ENCODE assay signal across 16 cellular contexts in the genomic region with DNA sequence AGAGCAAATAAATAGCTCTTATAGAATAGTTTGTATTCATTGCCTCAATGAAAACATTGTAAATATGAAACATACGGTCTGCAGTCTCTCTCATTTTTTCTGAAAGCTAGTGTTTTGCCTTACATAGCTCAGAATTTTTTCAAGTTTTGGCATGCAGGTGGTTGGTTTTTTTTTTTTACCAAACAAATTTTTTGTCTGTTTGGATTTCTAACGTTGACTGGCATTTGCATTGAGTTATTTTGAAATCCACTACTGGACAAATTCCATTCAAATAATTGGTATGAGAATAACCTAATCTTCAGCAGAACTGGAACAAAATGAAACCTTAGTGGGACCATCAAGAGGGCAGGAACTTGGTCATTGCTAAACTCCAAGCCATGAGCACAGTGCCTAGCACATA.
DNase-seq lines count a peak whose midpoint lies in the region; ATAC-seq and TF ChIP-seq lines count a peak whose summit lies in the region.
"Had no signal": no experiment of that assay in that cellular context is flagged by ENCODE, and none has a peak within 500 bp of the region (broad histone marks: within the 10 kb centered on the region; RNA-seq: fewer than 3 reads in every experiment).

No MANE protein-coding gene starts in this region.

- H3K36me3 ChIP-seq in CD8-positive, alpha-beta T cell (ENCODE audit: insufficient read depth, low read length): peaks cover 8% of the 10 kb centered on the region
- peaks cover 7% of the 10 kb centered on the region for H3K36me3 ChIP-seq in adipocyte (ENCODE audit: control insufficient read depth, insufficient read depth, low read length, severe bottlenecking)

- TF ChIP-seq CTCF in CD8-positive, alpha-beta T cell (IDR thresholded peaks at IDR 0.05): no peak

- POLR2A ChIA-PET in CD8-positive, alpha-beta T cell (lab: Charles Lee): no interaction called here

- peaks cover 16% of the 10 kb centered on the region for H3K4me1 ChIP-seq in CD8-positive, alpha-beta T cell (ENCODE audit: insufficient read depth, low read length)
- H3K4me1 ChIP-seq in adipocyte (ENCODE audit: control insufficient read depth, insufficient read depth, low read length): peaks cover 10% of the 10 kb centered on the region

- no peak overlapping the region for H3K4me3 ChIP-seq in CD8-positive, alpha-beta T cell (ENCODE audit: low read depth, low read length)
- H3K4me3 ChIP-seq in adipocyte (ENCODE audit: low read length): no peak overlapping the region
- H3K4me3 ChIP-seq: GM12878 had no signal

- H3K27ac ChIP-seq in CD8-positive, alpha-beta T cell (ENCODE audit: low read depth, low read length): no peak overlapping the region
- H3K27ac ChIP-seq: C4-2B had no signal

- CTCF ChIA-PET in CD8-positive, alpha-beta T cell (lab: Charles Lee): no interaction called here

- H3K4me3 Mint-ChIP-seq in CD8-positive, alpha-beta T cell: no peak overlapping the region
- H3K4me3 Mint-ChIP-seq: CD4-positive, alpha-beta memory T cell; H9; IgD-negative memory B cell had no signal

- no peaks in the 10 kb centered on the region for H3K9me3 Mint-ChIP-seq in CD8-positive, alpha-beta T cell
- H3K9me3 Mint-ChIP-seq: CD4-positive, alpha-beta memory T cell; H9; IgD-negative memory B cell had no signal

- peaks cover 26% of the 10 kb centered on the region for H3K4me1 Mint-ChIP-seq in CD8-positive, alpha-beta T cell (ENCODE audit: low read depth)
- H3K4me1 Mint-ChIP-seq: H9 had no signal

- no peak for DNase-seq in CD8-positive, alpha-beta T cell
- DNase-seq in adipocyte (ENCODE audit: low read depth) (peak; percentile 64), fibroblast of peridontal ligament (ENCODE audit: extremely low read depth) (peak; percentile 30), glomerular visceral epithelial cell (ENCODE audit: extremely low spot score) (no peak)
- DNase-seq in effector CD4-positive, alpha-beta T cell: no peak
- no peak for DNase-seq in stimulated activated naive CD8-positive, alpha-beta T cell treated with anti-CD3 and anti-CD28 coated beads, Interleukin-15, Interleukin-2, amounts not matched to agents 100 U/mL and 50 U/mL, for 24 hours
- DNase-seq: AML-193; Calu3; CD4-positive, alpha-beta memory T cell; DMS79 treated with DMSO at 0.1 percent for 48 hours; EL; H9 had no signal

- H3K27me3 Mint-ChIP-seq in CD8-positive, alpha-beta T cell (ENCODE audit: low read depth): no peaks in the 10 kb centered on the region
- H3K27me3 Mint-ChIP-seq: CD4-positive, alpha-beta memory T cell; IgD-negative memory B cell had no signal

- no peaks in the 10 kb centered on the region for H3K27me3 ChIP-seq in CD8-positive, alpha-beta T cell (ENCODE audit: insufficient read depth, low read length)
- no peaks in the 10 kb centered on the region for H3K27me3 ChIP-seq in adipocyte (replicated peaks; ENCODE audit: control insufficient read depth, insufficient read depth, low read length)

- intact Hi-C loops in CD8-positive, alpha-beta T cell (cut with DNase I, micrococcal nuclease): loop anchor here in 1 of 2 experiments (10.0 kb wide), 1 partner anchor 579 kb away; no protein-coding TSS in a partner anchor

- no peak for ATAC-seq in CD8-positive, alpha-beta T cell
- no peak for ATAC-seq in stimulated activated naive CD8-positive, alpha-beta T cell treated with anti-CD3 and anti-CD28 coated beads, Interleukin-15, Interleukin-2, amounts not matched to agents 100 U/mL and 50 U/mL, for 24 hours
- ATAC-seq: GM12878, HepG2 had no signal

- peak overlapping the region; percentile 28 for H3K27ac Mint-ChIP-seq in CD8-positive, alpha-beta T cell
- H3K27ac Mint-ChIP-seq: H9, IgD-negative memory B cell had no signal

- H3K36me3 Mint-ChIP-seq in CD8-positive, alpha-beta T cell: peaks cover 55% of the 10 kb centered on the region

- H3K9ac ChIP-seq in adipocyte (ENCODE audit: low read length): no peak overlapping the region

- no peaks in the 10 kb centered on the region for H3K9me3 ChIP-seq in CD8-positive, alpha-beta T cell (ENCODE audit: low read length)
- H3K9me3 ChIP-seq in adipocyte (ENCODE audit: control insufficient read depth, low read length): no peaks in the 10 kb centered on the region

Comparison
In these comparisons a context has a peak if more than half of its experiments do, and no peak if none do; other contexts are left out.
1. DNase-seq: peak in adipocyte (single experiment) and fibroblast of peridontal ligament (single experiment); none in CD8-positive, alpha-beta T cell (0 of 7), glomerular visceral epithelial cell (single experiment), effector CD4-positive, alpha-beta T cell (single experiment) and stimulated activated naive CD8-positive, alpha-beta T cell treated with anti-CD3 and anti-CD28 coated beads, Interleukin-15, Interleukin-2, amounts not matched to agents 100 U/mL and 50 U/mL, for 24 hours (single experiment).